ENCODE assay signal across 1 cellular context in genomic region chr2:20621366-20622295, GRCh38.
TF ChIP-seq lines count a peak whose summit lies in the region.

No MANE protein-coding gene starts in this region.

TF ChIP-seq in SK-N-SH treated with all-trans-retinoic acid at 6 μM for 48 hours, 23 proteins besides CTCF, POLR2A, EP300 and RAD21 (continued from another document):
- TF ChIP-seq TSHZ2 (CRISPR knock-in tag; IDR thresholded peaks at IDR 0.05) (no peak), CREB5 (CRISPR knock-in tag; IDR thresholded peaks at IDR 0.05; ENCODE audit: low read depth) (no peak), ISL1 (CRISPR knock-in tag; IDR thresholded peaks at IDR 0.05) (no peak), TOX (CRISPR knock-in tag; IDR thresholded peaks at IDR 0.05; ENCODE audit: borderline replicate concordance) (no peak), CSDC2 (CRISPR knock-in tag; IDR thresholded peaks at IDR 0.05) (no peak), ZNF8 (CRISPR knock-in tag; IDR thresholded peaks at IDR 0.05) (no peak), OSR1 (CRISPR knock-in tag; IDR thresholded peaks at IDR 0.05) (no peak), ARNTL (CRISPR knock-in tag; IDR thresholded peaks at IDR 0.05; ENCODE audit: borderline replicate concordance, low read depth) (no peak), ZNF565 (CRISPR knock-in tag; conservative IDR thresholded peaks at IDR 0.05; ENCODE audit: low read depth) (no peak), SNAI2 (CRISPR knock-in tag; IDR thresholded peaks at IDR 0.05) (no peak), ZFP3 (CRISPR knock-in tag; IDR thresholded peaks at IDR 0.05) (no peak), BACH2 (CRISPR knock-in tag; IDR thresholded peaks at IDR 0.05; ENCODE audit: borderline replicate concordance) (no peak), ZFP30 (CRISPR knock-in tag; IDR thresholded peaks at IDR 0.05) (no peak), POU6F1 (CRISPR knock-in tag; IDR thresholded peaks at IDR 0.05; ENCODE audit: borderline replicate concordance, low read depth) (no peak), TCF4 (CRISPR knock-in tag; IDR thresholded peaks at IDR 0.05; ENCODE audit: borderline replicate concordance) (no peak)
